In genomic region chr6:43778131-43778857, GRCh38 we compare ENCODE assay signal across 16 cellular contexts. TPM values are rescaled to one million over a fixed set of nuclear protein-coding genes. Genes with fewer than 3 reads are reported as not detected.
DNase-seq lines count a peak whose midpoint lies in the region; ATAC-seq and TF ChIP-seq lines count a peak whose summit lies in the region.
"Had no signal": no experiment of that assay in that cellular context is flagged by ENCODE, and none has a peak within 500 bp of the region (broad histone marks: within the 10 kb centered on the region; RNA-seq: fewer than 3 reads in every experiment).

No MANE protein-coding gene starts in this region.

- WGBS in right cardiac atrium = 80% methylated on average over 4 of the region's 4 CpGs
- 68 to 83% (median 75%) methylated on average over 4 of the region's 4 CpGs for WGBS in spleen, 5 donors

- POLR2A ChIA-PET in RWPE1 (lab: Yijun Ruan, JAX; ENCODE audit: low non-redundant PET) = no interaction called here

- no peaks in the 10 kb centered on the region for H3K27me3 Mint-ChIP-seq in Calu3 (ENCODE audit: unreplicated experiment)
- peaks cover 12% of the 10 kb centered on the region for H3K27me3 Mint-ChIP-seq in activated T-cell treated with anti-CD3 and anti-CD28 coated beads, Interleukin-2, amount 50 U/mL, for 24 hours

- H3K4me3 Mint-ChIP-seq in Calu3 (ENCODE audit: low read depth, unreplicated experiment) = no peak overlapping the region
- no peak overlapping the region for H3K4me3 Mint-ChIP-seq in activated T-cell treated with anti-CD3 and anti-CD28 coated beads, Interleukin-2, amount 50 U/mL, for 24 hours
- H3K4me3 Mint-ChIP-seq: CD8-positive, alpha-beta T cell; GM23338 had no signal

- CTCF ChIA-PET in Calu3 (lab: Charles Lee) (no interaction called here), RWPE1 (lab: Yijun Ruan, JAX) (no interaction called here)

- H3K27me3 ChIP-seq in right cardiac atrium (ENCODE audit: control insufficient read depth, insufficient read depth) = no peaks in the 10 kb centered on the region
- H3K27me3 ChIP-seq in spleen (replicated peaks in 1 of 7) = peaks cover 0 to 21% (median 4%) of the 10 kb centered on the region in 7 donors
- H3K27me3 ChIP-seq in tibial artery = no peaks in the 10 kb centered on the region
- H3K27me3 ChIP-seq: BE2C, SJSA1 had no signal

- H3K9me3 ChIP-seq in right cardiac atrium (ENCODE audit: control insufficient read depth, low read length) (no peaks in the 10 kb centered on the region), spleen (no peaks in the 10 kb centered on the region), tibial artery (no peaks in the 10 kb centered on the region)
- H3K9me3 ChIP-seq: BE2C, SJSA1 had no signal

- ATAC-seq in right cardiac atrium = no peak
- ATAC-seq: CD8-positive, alpha-beta T cell; GM23338 had no signal

- no peak for TF ChIP-seq CTCF in Calu3 (IDR thresholded peaks at IDR 0.05; ENCODE audit: unreplicated experiment)
- TF ChIP-seq CTCF in RWPE1 (conservative IDR thresholded peaks at IDR 0.05; ENCODE audit: low read depth) = no peak
- TF ChIP-seq CTCF in spleen (IDR thresholded peaks at IDR 0.05 in 8 of 11, conservative IDR thresholded peaks at IDR 0.05 in 3 of 11) = no peak
- no peak for TF ChIP-seq CTCF in tibial artery (IDR thresholded peaks at IDR 0.05)

- peaks cover 77% of the 10 kb centered on the region for H3K4me1 Mint-ChIP-seq in Calu3 (ENCODE audit: low read depth, unreplicated experiment)
- peaks cover 25% of the 10 kb centered on the region for H3K4me1 Mint-ChIP-seq in activated T-cell treated with anti-CD3 and anti-CD28 coated beads, Interleukin-2, amount 50 U/mL, for 24 hours (ENCODE audit: low read depth)

- H3K9me3 Mint-ChIP-seq in Calu3 (ENCODE audit: low read depth, unreplicated experiment) = no peaks in the 10 kb centered on the region
- no peaks in the 10 kb centered on the region for H3K9me3 Mint-ChIP-seq in activated T-cell treated with anti-CD3 and anti-CD28 coated beads, Interleukin-2, amount 50 U/mL, for 24 hours
- H3K9me3 Mint-ChIP-seq: CD8-positive, alpha-beta T cell; GM23338 had no signal

- DNase-seq in Calu3 = no peak
- DNase-seq in RWPE1 (ENCODE audit: low spot score) = no peak
- DNase-seq in right cardiac atrium = peak in 1 of 3 donors; percentile 30
- peak; percentile 33 for DNase-seq in spleen
- no peak for DNase-seq in NOMO-1 treated with DMSO at 0.1 percent for 48 hours (lab: John Stamatoyannopoulos, UW; ENCODE audit: unreplicated experiment)
- DNase-seq in activated T-cell treated with anti-CD3 and anti-CD28 coated beads, Interleukin-2, amount 50 U/mL, for 24 hours = no peak
- no peak for DNase-seq in tibial artery
- DNase-seq: BE2C; CD8-positive, alpha-beta T cell; MM.1S; NCI-H1105; NCI-H187; NCI-H446 treated with DMSO at 0.1 percent for 48 hours; NCI-H82 had no signal

- TF ChIP-seq POLR2A in spleen (IDR thresholded peaks at IDR 0.05) = no peak

- no TSS peak for BruUV-seq in Calu3 (replicated peaks; lab: Mats Ljungman, UMichigan)

- H3K36me3 ChIP-seq in spleen (peaks cover 0 to 76% (median 44%) of the 10 kb centered on the region in 6 donors), tibial artery (peaks cover 11 to 65% (median 54%) of the 10 kb centered on the region in 3 donors)

- intact Hi-C loops in Calu3 (cut with micrococcal nuclease; ENCODE audit: unreplicated experiment) (no loop called here), right cardiac atrium (cut with DNase I) (no loop called here), spleen (cut with DNase I; ENCODE audit: low total_unique reads) (no loop called here), tibial artery (cut with DNase I; ENCODE audit: low total_unique reads) (no loop called here)

- peak overlapping the region; percentile 85 for H3K27ac Mint-ChIP-seq in Calu3 (ENCODE audit: unreplicated experiment)
- no peak overlapping the region for H3K27ac Mint-ChIP-seq in activated T-cell treated with anti-CD3 and anti-CD28 coated beads, Interleukin-2, amount 50 U/mL, for 24 hours
- H3K27ac Mint-ChIP-seq: CD8-positive, alpha-beta T cell; GM23338 had no signal

- no peak overlapping the region for H3K4me3 ChIP-seq in right cardiac atrium (ENCODE audit: low read length)
- H3K4me3 ChIP-seq in spleen = no peak overlapping the region
- no peak overlapping the region for H3K4me3 ChIP-seq in tibial artery
- H3K4me3 ChIP-seq: GM23338, SJSA1 had no signal

- H3K27ac ChIP-seq in RWPE1 (peak overlapping the region; percentile 12; the same call in 1 of the 2 replicates), right cardiac atrium (ENCODE audit: low read length) (peak overlapping the region; percentile 26), spleen (peak overlapping the region in 2 of 8 donors; percentile 9 to 11), tibial artery (no peak overlapping the region)
- H3K27ac ChIP-seq: SJSA1 had no signal

- peaks cover 100% of the 10 kb centered on the region for H3K36me3 Mint-ChIP-seq in Calu3 (ENCODE audit: insufficient read depth, unreplicated experiment)
- peaks cover 80% of the 10 kb centered on the region for H3K36me3 Mint-ChIP-seq in activated T-cell treated with anti-CD3 and anti-CD28 coated beads, Interleukin-2, amount 50 U/mL, for 24 hours (ENCODE audit: low read depth)
- H3K36me3 Mint-ChIP-seq: CD8-positive, alpha-beta T cell had no signal

- peaks cover 17% of the 10 kb centered on the region for H3K4me1 ChIP-seq in right cardiac atrium (ENCODE audit: control insufficient read depth, insufficient read depth, low read length)
- H3K4me1 ChIP-seq in spleen = peaks cover 12 to 49% (median 27%) of the 10 kb centered on the region in 6 donors
- H3K4me1 ChIP-seq in tibial artery = peaks cover 0 to 36% (median 21%) of the 10 kb centered on the region in 4 donors

RNA-seq across cellular contexts. Expression of gene VEGFA, which starts 8.3 kb away (rescaled TPM):
- 345 and 407 TPM in 2 replicates for total RNA-seq in Calu3 (2022)
- 100 to 1,000 TPM; 163 to 296 (median 219) TPM for total RNA-seq in right cardiac atrium
- 246 TPM for polyA plus RNA-seq in right cardiac atrium
- 100 to 1,000 TPM; 112 to 486 (median 203) TPM for total RNA-seq in spleen
- polyA plus RNA-seq in spleen = 10 to 100 TPM; 31.0 to 56.6 (median 36.0) TPM

Comparison
In these comparisons a context has a peak if more than half of its experiments do, and no peak if none do; other contexts are left out.
1. H3K27ac ChIP-seq: peak in RWPE1 (single experiment) and right cardiac atrium (single experiment); none in tibial artery (0 of 2).